9 cellular contexts compared by ENCODE assay signal in genomic region chr5:141040763-141041426, GRCh38. TPM values are rescaled to one million over a fixed set of nuclear protein-coding genes. Genes with fewer than 3 reads are reported as not detected.
DNase-seq lines count a peak whose midpoint lies in the region; ATAC-seq, FAIRE-seq and TF ChIP-seq lines count a peak whose summit lies in the region.
"Had no signal": no experiment of that assay in that cellular context is flagged by ENCODE, and none has a peak within 500 bp of the region (broad histone marks: within the 10 kb centered on the region; RNA-seq: fewer than 3 reads in every experiment).

No MANE protein-coding gene starts in this region.

- H3K27me3 ChIP-seq in K562 (ENCODE audit: control insufficient read depth in 2 of 2, insufficient read depth in 2 of 2, low read length in 2 of 2): no peaks in the 10 kb centered on the region

- peak; percentile 57 to 62 (median 61) for TF ChIP-seq CTCF in K562 (IDR thresholded peaks at IDR 0.05 in 2 of 3, conservative IDR thresholded peaks at IDR 0.05 in 1 of 3; ENCODE audit: insufficient read depth in 2 of 3, low read depth in 1 of 3, low read length in 3 of 3)

- intact Hi-C loops in K562 (cut with micrococcal nuclease): loop anchor here (1.0 to 5.0 kb wide), 3 partner anchors 174 to 255 kb away; partner anchors contain the start of genes PCDHA1, PCDHA11 and PCDHA6

- TF ChIP-seq EP300 in K562 (IDR thresholded peaks at IDR 0.05; ENCODE audit: low read length): no peak

- no peaks in the 10 kb centered on the region for H3K9me1 ChIP-seq in K562 (ENCODE audit: control insufficient read depth, insufficient read depth, low read length)

- no peak overlapping the region for H3K4me2 ChIP-seq in K562 (ENCODE audit: insufficient read depth, low read length)

- H3K79me2 ChIP-seq in K562 (ENCODE audit: control insufficient read depth, insufficient read depth, low read length): no peaks in the 10 kb centered on the region

- H3K27ac ChIP-seq in K562 (ENCODE audit: extremely low read depth, low read depth, low read length): no peak overlapping the region

- BruUV-seq in K562 (replicated peaks; lab: Mats Ljungman, UMichigan): no TSS peak

- H3K9ac ChIP-seq in K562 (ENCODE audit: insufficient read depth in 1 of 2, low read depth in 2 of 2, low read length in 2 of 2): no peak overlapping the region

- H3K9me3 ChIP-seq in K562 (replicated peaks; ENCODE audit: control insufficient read depth, insufficient read depth, low read depth, low read length): peaks cover 5% of the 10 kb centered on the region

- no peaks in the 10 kb centered on the region for H3K9me3 Mint-ChIP-seq in T-helper 2 cell treated with Interferon-gamma antibody and Interleukin-4, amounts not matched to agents 5 μg/mL and 100 μg/mL, for 36 hours

- CTCF ChIA-PET in K562 (lab: Yijun Ruan, JAX; ENCODE audit: low intra/inter-chr PET ratio): interaction anchor here (0.6 to 1.0 kb wide), 3 partner anchors 183 to 796 kb away, joined by 3 read pairs; no protein-coding TSS in a partner anchor

- no peak overlapping the region for H3K4me3 Mint-ChIP-seq in T-helper 2 cell treated with Interferon-gamma antibody and Interleukin-4, amounts not matched to agents 5 μg/mL and 100 μg/mL, for 36 hours
- H3K4me3 Mint-ChIP-seq: activated naive CD4-positive, alpha-beta T cell treated with anti-CD3 and anti-CD28 coated beads, Interleukin-2, amount 50 U/mL, for 24 hours had no signal

- no peak overlapping the region for H3K27ac Mint-ChIP-seq in T-helper 2 cell treated with Interferon-gamma antibody and Interleukin-4, amounts not matched to agents 5 μg/mL and 100 μg/mL, for 36 hours
- H3K27ac Mint-ChIP-seq: activated naive CD4-positive, alpha-beta T cell treated with anti-CD3 and anti-CD28 coated beads, Interleukin-2, amount 50 U/mL, for 24 hours had no signal

- H3K27me3 Mint-ChIP-seq in T-helper 2 cell treated with Interferon-gamma antibody and Interleukin-4, amounts not matched to agents 5 μg/mL and 100 μg/mL, for 36 hours (ENCODE audit: low read depth): no peaks in the 10 kb centered on the region

- no peak for TF ChIP-seq POLR2A in K562 (conservative IDR thresholded peaks at IDR 0.05)

- DNase-seq in D341Med (ENCODE audit: low spot score): peak; percentile 94
- peak; percentile 25 for DNase-seq in HCEC 1CT
- DNase-seq in NCI-H187 (lab: John Stamatoyannopoulos, UW): peak; percentile 93 to 95
- DNase-seq in T-helper 2 cell treated with Interferon-gamma antibody and Interleukin-4, amounts not matched to agents 5 μg/mL and 100 μg/mL, for 36 hours (ENCODE audit: low spot score): peak; percentile 66
- DNase-seq in K562 (ENCODE audit: extremely low read depth in 1 of 4, low spot score in 3 of 4): peak; percentile 72 to 86 (median 82)
- peak; percentile 94 for DNase-seq in iPS DF 4.7 (ENCODE audit: extremely low read depth, low spot score)
- DNase-seq in retina: peak; percentile 97

- H4K20me1 ChIP-seq in K562 (replicated peaks; ENCODE audit: control insufficient read depth, insufficient read depth, low read length): no peaks in the 10 kb centered on the region

- ATAC-seq in K562 (peak; percentile 86), GM21737 (IDR thresholded peaks at IDR 0.05; ENCODE audit: unreplicated experiment) (no peak)

- H3K4me1 Mint-ChIP-seq in T-helper 2 cell treated with Interferon-gamma antibody and Interleukin-4, amounts not matched to agents 5 μg/mL and 100 μg/mL, for 36 hours (ENCODE audit: low read depth): no peaks in the 10 kb centered on the region
- H3K4me1 Mint-ChIP-seq: activated naive CD4-positive, alpha-beta T cell treated with anti-CD3 and anti-CD28 coated beads, Interleukin-2, amount 50 U/mL, for 24 hours had no signal

- peak; percentile 34 to 67; a peak in 3 of 4 replicates for TF ChIP-seq RAD21 in K562 (CRISPR knock-in tag; conservative IDR thresholded peaks at IDR 0.05 in 1 of 2, IDR thresholded peaks at IDR 0.05 in 1 of 2)

- H3K36me3 ChIP-seq in K562 (ENCODE audit: control insufficient read depth, insufficient read depth, low read length): no peaks in the 10 kb centered on the region

- 31% methylated on average over 24 of the region's 25 CpGs for WGBS in K562 (ENCODE audit: insufficient coverage, low coverage, missing lambda C conversion rate)

- POLR2A ChIA-PET in K562 (lab: Yijun Ruan, JAX): interaction anchor here (1.0 kb wide), 1 partner anchor 147 kb away, joined by 3 read pairs; no protein-coding TSS in a partner anchor

- no peaks in the 10 kb centered on the region for H3K36me3 Mint-ChIP-seq in T-helper 2 cell treated with Interferon-gamma antibody and Interleukin-4, amounts not matched to agents 5 μg/mL and 100 μg/mL, for 36 hours (ENCODE audit: low read depth)
- H3K36me3 Mint-ChIP-seq: activated naive CD4-positive, alpha-beta T cell treated with anti-CD3 and anti-CD28 coated beads, Interleukin-2, amount 50 U/mL, for 24 hours had no signal

- no peak overlapping the region for H3K4me3 ChIP-seq in K562

- no peaks in the 10 kb centered on the region for H3K4me1 ChIP-seq in K562 (replicated peaks in 1 of 2; ENCODE audit: control insufficient read depth in 2 of 2, insufficient read depth in 2 of 2, low read length in 2 of 2)

- in situ Hi-C loops in K562 (cut with MboI): no loop called here

- H2AFZ ChIP-seq in K562 (ENCODE audit: low read depth, low read length): no peak overlapping the region

- FAIRE-seq in K562 (lab: Jason Lieb, UNC): peak; percentile 82

TF ChIP-seq in K562, 482 proteins besides CTCF, POLR2A, EP300 and RAD21 (continues in another document):
- peak; percentile 16 for TF ChIP-seq MEIS2 (IDR thresholded peaks at IDR 0.05; ENCODE audit: partially characterized antibody)

RNA-seq across cellular contexts. Expression of gene PCDHB1, which starts 10.3 kb away (rescaled TPM):
- total RNA-seq in K562 (2011; cell fraction: chromatin; rRNA removed; ENCODE audit: low replicate concordance): not detected in 2 replicates
- not detected in 2 replicates for total RNA-seq in K562 (2011; cell fraction: nucleolus; rRNA removed)
- total RNA-seq in K562 (2011; cell fraction: nucleoplasm; rRNA removed): not detected in 2 replicates
- total RNA-seq in K562 (2014; rRNA removed) (not detected in 2 replicates), K562 (2014; rRNA removed; fragmentation: Illumina TruSeq; extraction: Trizol) (not detected in 2 replicates), K562 (2015; rRNA removed; fragmentation: Illumina TruSeq; extraction: Trizol) (not detected in 2 replicates), K562 (2021) (not detected in 2 replicates)
- polyA plus RNA-seq in K562 (2011; rRNA removed) (not detected in 2 replicates), K562 (2014; fragmentation: Illumina TruSeq; extraction: Trizol) (not detected in 2 replicates), K562 (2014; fragmentation: Nextera tagmentation; extraction: Ambion mirVana) (not detected), K562 (2014; rRNA removed) (not detected in 2 replicates)
- not detected in 2 replicates for polyA plus RNA-seq in K562 (2011; cell fraction: cytosol; rRNA removed)
- polyA plus RNA-seq in K562 (2011; cell fraction: nucleus; rRNA removed): not detected in 2 replicates
- polyA plus RNA-seq in K562 (2012): not detected in 2 replicates
- polyA minus RNA-seq in K562 (2011; rRNA and poly(A)+ RNA removed): not detected in 2 replicates
- polyA minus RNA-seq in K562 (2011; cell fraction: cytosol; rRNA and poly(A)+ RNA removed): not detected in 2 replicates
- polyA minus RNA-seq in K562 (2011; cell fraction: nucleus; rRNA and poly(A)+ RNA removed): not detected in 2 replicates

RNA-seq across cellular contexts. Expression of gene PCDHB2, which starts 53.5 kb away (rescaled TPM):
- 0.23 and 0.30 TPM in 2 replicates for total RNA-seq in K562 (2011; cell fraction: chromatin; rRNA removed; ENCODE audit: low replicate concordance)
- 0.13 and 0.33 TPM in 2 replicates for total RNA-seq in K562 (2011; cell fraction: nucleolus; rRNA removed)
- not detected in 2 replicates for total RNA-seq in K562 (2011; cell fraction: nucleoplasm; rRNA removed)
- total RNA-seq in K562 (2014; rRNA removed): 0.08 TPM in 1 of 2 replicates, not detected in the other
- total RNA-seq in K562 (2014; rRNA removed; fragmentation: Illumina TruSeq; extraction: Trizol): 0.15 TPM in 1 of 2 replicates, not detected in the other
- 0.11 and 0.22 TPM in 2 replicates for total RNA-seq in K562 (2015; rRNA removed; fragmentation: Illumina TruSeq; extraction: Trizol)
- 0.20 TPM in 1 of 2 replicates, not detected in the other for total RNA-seq in K562 (2021)
- 0.10 TPM in 1 of 2 replicates, not detected in the other for polyA plus RNA-seq in K562 (2011; rRNA removed)
- polyA plus RNA-seq in K562 (2011; cell fraction: cytosol; rRNA removed): 0.12 TPM in 1 of 2 replicates, not detected in the other
- polyA plus RNA-seq in K562 (2011; cell fraction: nucleus; rRNA removed): 0.20 TPM in 1 of 2 replicates, not detected in the other
- polyA plus RNA-seq in K562 (2012): 0.05 and 0.14 TPM in 2 replicates
- not detected in 2 replicates for polyA plus RNA-seq in K562 (2014; fragmentation: Illumina TruSeq; extraction: Trizol)
- not detected for polyA plus RNA-seq in K562 (2014; fragmentation: Nextera tagmentation; extraction: Ambion mirVana)
- not detected in 2 replicates for polyA plus RNA-seq in K562 (2014; rRNA removed)
- not detected in 2 replicates for polyA minus RNA-seq in K562 (2011; rRNA and poly(A)+ RNA removed)
- polyA minus RNA-seq in K562 (2011; cell fraction: cytosol; rRNA and poly(A)+ RNA removed): not detected in 2 replicates
- polyA minus RNA-seq in K562 (2011; cell fraction: nucleus; rRNA and poly(A)+ RNA removed): not detected in 2 replicates

RNA-seq across cellular contexts. Expression of gene PCDHB3, which starts 59.4 kb away (rescaled TPM):
- not detected in 2 replicates for total RNA-seq in K562 (2011; cell fraction: chromatin; rRNA removed; ENCODE audit: low replicate concordance)
- not detected in 2 replicates for total RNA-seq in K562 (2011; cell fraction: nucleolus; rRNA removed)
- total RNA-seq in K562 (2011; cell fraction: nucleoplasm; rRNA removed): 0.07 TPM in 1 of 2 replicates, not detected in the other
- not detected in 2 replicates for total RNA-seq in K562 (2014; rRNA removed)
- not detected in 2 replicates for total RNA-seq in K562 (2014; rRNA removed; fragmentation: Illumina TruSeq; extraction: Trizol)
- not detected in 2 replicates for total RNA-seq in K562 (2015; rRNA removed; fragmentation: Illumina TruSeq; extraction: Trizol)
- not detected in 2 replicates for total RNA-seq in K562 (2021)
- not detected in 2 replicates for polyA plus RNA-seq in K562 (2011; rRNA removed)
- 0.01 TPM in 1 of 2 replicates, not detected in the other for polyA plus RNA-seq in K562 (2011; cell fraction: cytosol; rRNA removed)
- 0.04 TPM in 1 of 2 replicates, not detected in the other for polyA plus RNA-seq in K562 (2011; cell fraction: nucleus; rRNA removed)
- polyA plus RNA-seq in K562 (2012): 0.03 and 0.07 TPM in 2 replicates
- not detected in 2 replicates for polyA plus RNA-seq in K562 (2014; fragmentation: Illumina TruSeq; extraction: Trizol)
- not detected for polyA plus RNA-seq in K562 (2014; fragmentation: Nextera tagmentation; extraction: Ambion mirVana)
- not detected in 2 replicates for polyA plus RNA-seq in K562 (2014; rRNA removed)
- polyA minus RNA-seq in K562 (2011; rRNA and poly(A)+ RNA removed): not detected in 2 replicates
- not detected in 2 replicates for polyA minus RNA-seq in K562 (2011; cell fraction: cytosol; rRNA and poly(A)+ RNA removed)
- 0.13 TPM in 1 of 2 replicates, not detected in the other for polyA minus RNA-seq in K562 (2011; cell fraction: nucleus; rRNA and poly(A)+ RNA removed)

Comparison
In these comparisons a context has a peak if more than half of its experiments do, and no peak if none do; other contexts are left out.
1. DNase-seq: peak in every context shown above with its lines; median percentile 97 in retina; 94 in D341Med; 94 in NCI-H187; 94 in iPS DF 4.7; 82 in K562; 66 in T-helper 2 cell treated with Interferon-gamma antibody and Interleukin-4, amounts not matched to agents 5 μg/mL and 100 μg/mL, for 36 hours; 25 in HCEC 1CT.